ENCODE assay signal across 14 cellular contexts in genomic region chr11:86124251-86125233, GRCh38. TPM values are rescaled to one million over a fixed set of nuclear protein-coding genes. Genes with fewer than 3 reads are reported as not detected.
DNase-seq lines count a peak whose midpoint lies in the region; ATAC-seq, FAIRE-seq and TF ChIP-seq lines count a peak whose summit lies in the region.
"Had no signal": no experiment of that assay in that cellular context is flagged by ENCODE, and none has a peak within 500 bp of the region (broad histone marks: within the 10 kb centered on the region; RNA-seq: fewer than 3 reads in every experiment).

No MANE protein-coding gene starts in this region.

- no peak overlapping the region for H3K9ac ChIP-seq in HepG2 (ENCODE audit: insufficient read depth, low read depth, low read length)

- DNase-seq in HepG2 (ENCODE audit: low spot score) (peak; percentile 76), right lobe of liver (no peak), aorta (no peak), AG20443 (ENCODE audit: low spot score) (no peak)
- DNase-seq in activated effector memory CD4-positive, alpha-beta T cell treated with Interleukin-2 at 50 U/mL for 16 hours: no peak
- no peak for DNase-seq in stimulated activated naive CD4-positive, alpha-beta T cell (lab: John Stamatoyannopoulos, UW)
- DNase-seq: activated CD4-positive, alpha-beta T cell treated with anti-CD3 and anti-CD28 coated beads for 48 hours; cerebellar nuclear complex; hypothalamus; left ventricle myocardium superior; SW 1271 had no signal

- H3K27me3 ChIP-seq in HepG2 (ENCODE audit: control insufficient read depth in 1 of 2, insufficient read depth in 2 of 2, low read length in 2 of 2) (no peaks in the 10 kb centered on the region), right lobe of liver (no peaks in the 10 kb centered on the region), aorta (ENCODE audit: control insufficient read depth in 1 of 2, insufficient read depth in 2 of 2, low read length in 1 of 2) (no peaks in the 10 kb centered on the region)

- no peak overlapping the region for H3K27ac ChIP-seq in HepG2 (ENCODE audit: extremely low read length, insufficient read depth, low read length)
- no peak overlapping the region for H3K27ac ChIP-seq in right lobe of liver
- H3K27ac ChIP-seq in aorta (ENCODE audit: low read depth in 1 of 2, low read length in 2 of 2): peak overlapping the region; percentile 43 to 44

- peak; percentile 94 for ATAC-seq in HepG2
- no peak for ATAC-seq in right lobe of liver
- peak; percentile 59 for ATAC-seq in HG02642 (IDR thresholded peaks at IDR 0.05; ENCODE audit: poor library complexity, unreplicated experiment)
- peak; percentile 65 for ATAC-seq in HG03565 (IDR thresholded peaks at IDR 0.05; ENCODE audit: unreplicated experiment)
- ATAC-seq in aorta (ENCODE audit: low FRiP score): no peak
- ATAC-seq: left ventricle myocardium superior had no signal

- intact Hi-C loops in HepG2 (cut with micrococcal nuclease; ENCODE audit: unreplicated experiment): no loop called here
- intact Hi-C loops in right lobe of liver (cut with DNase I): no loop called here
- intact Hi-C loops in aorta (cut with DNase I): no loop called here

- TF ChIP-seq CTCF in HepG2 (CRISPR knock-in tag; IDR thresholded peaks at IDR 0.05) (no peak), right lobe of liver (IDR thresholded peaks at IDR 0.05) (no peak)

- no peaks in the 10 kb centered on the region for H4K20me1 ChIP-seq in HepG2 (ENCODE audit: insufficient read depth, low read length)

- peak; percentile 60 for FAIRE-seq in HepG2 (lab: Jason Lieb, UNC)
- FAIRE-seq: D721Med had no signal

- in situ Hi-C loops in HepG2 (cut with HindIII; ENCODE audit: extremely low pct_ligation_motif_present, low pct_unique_long_range_greater_than_20kb): no loop called here

- no peak for TF ChIP-seq RAD21 in HepG2 (CRISPR knock-in tag; IDR thresholded peaks at IDR 0.05)

- POLR2A ChIA-PET in HepG2 (lab: Yijun Ruan, JAX): no interaction called here

- H3K4me1 ChIP-seq in HepG2 (ENCODE audit: insufficient read depth, low read length) (peaks cover 44% of the 10 kb centered on the region), right lobe of liver (peaks cover 0 to 9% (median 0%) of the 10 kb centered on the region in 4 donors), aorta (ENCODE audit: control insufficient read depth in 1 of 2, insufficient read depth in 2 of 2, low read length in 2 of 2) (peaks cover 3 to 4% of the 10 kb centered on the region in 2 donors)

- H3K4me3 ChIP-seq in HepG2 (replicated peaks in 1 of 3; ENCODE audit: insufficient read depth in 1 of 3, low read depth in 2 of 3, low read length in 3 of 3): no peak overlapping the region
- H3K4me3 ChIP-seq in right lobe of liver: no peak overlapping the region
- no peak overlapping the region for H3K4me3 ChIP-seq in aorta (ENCODE audit: low read length in 2 of 2)

- H3K9me3 ChIP-seq in HepG2 (ENCODE audit: low read length): no peaks in the 10 kb centered on the region
- no peaks in the 10 kb centered on the region for H3K9me3 ChIP-seq in right lobe of liver
- H3K9me3 ChIP-seq in aorta (ENCODE audit: control insufficient read depth, low read length): no peaks in the 10 kb centered on the region

- BruUV-seq in HepG2 (replicated peaks; lab: Mats Ljungman, UMichigan): no TSS peak

- H3K79me2 ChIP-seq in HepG2 (ENCODE audit: insufficient read depth, low read length): no peaks in the 10 kb centered on the region

- TF ChIP-seq EP300 in HepG2 (IDR thresholded peaks at IDR 0.05; ENCODE audit: low read depth in 2 of 2, low read length in 2 of 2) (peak in 1 of 2 experiments; percentile 63; a peak in 1 of 4 replicates), HepG2 (CRISPR knock-in tag; IDR thresholded peaks at IDR 0.05; ENCODE audit: borderline replicate concordance) (no peak)

- WGBS in HepG2 (ENCODE audit: low lambda C conversion rate): 29% methylated on average over 3 of the region's 3 CpGs
- 65% methylated on average over 3 of the region's 3 CpGs for WGBS in right lobe of liver (ENCODE audit: insufficient coverage, low coverage, low lambda C conversion rate, missing lambda C conversion rate)
- WGBS in aorta, 2 donors: 87 to 88% methylated on average over 3 of the region's 3 CpGs

- H3K4me2 ChIP-seq in HepG2 (ENCODE audit: low read depth, low read length): peak overlapping the region; percentile 28

- TF ChIP-seq POLR2A in HepG2 (IDR thresholded peaks at IDR 0.05; ENCODE audit: insufficient read depth in 1 of 2, low read depth in 2 of 2, low read length in 2 of 2): no peak
- no peak for TF ChIP-seq POLR2A in right lobe of liver (IDR thresholded peaks at IDR 0.05)

- no peak overlapping the region for H2AFZ ChIP-seq in HepG2 (ENCODE audit: low read length)

- H3K36me3 ChIP-seq in HepG2 (replicated peaks in 1 of 2; ENCODE audit: control insufficient read depth in 1 of 2, insufficient read depth in 2 of 2, low read length in 2 of 2) (no peaks in the 10 kb centered on the region), right lobe of liver (no peaks in the 10 kb centered on the region), aorta (ENCODE audit: control insufficient read depth in 1 of 2, insufficient read depth in 2 of 2, low read length in 1 of 2) (no peaks in the 10 kb centered on the region)

- CTCF ChIA-PET in HepG2 (lab: Yijun Ruan, JAX; ENCODE audit: low intra/inter-chr PET ratio, low total read pairs): no interaction called here

TF ChIP-seq in HepG2, 621 proteins besides CTCF, POLR2A, EP300 and RAD21 (continues in another document):
- TF ChIP-seq ZFP91 (CRISPR knock-in tag; IDR thresholded peaks at IDR 0.05; ENCODE audit: borderline replicate concordance) (no peak), TARDBP (CRISPR knock-in tag; IDR thresholded peaks at IDR 0.05) (peak; percentile 42; the same call in 1 of the 2 replicates), HDAC2 (CRISPR knock-in tag; IDR thresholded peaks at IDR 0.05) (peak; percentile 48; the same call in 1 of the 2 replicates), HOXD1 (CRISPR knock-in tag; IDR thresholded peaks at IDR 0.05) (0 out of 2 replicates have a peak, but pooled peaks have one; percentile 25)

RNA-seq across cellular contexts. Expression of gene PICALM, which starts 55.7 kb away (rescaled TPM):
- 97.6 and 122 TPM in 2 replicates for total RNA-seq in HepG2 (2016; rRNA removed; fragmentation: Illumina TruSeq; extraction: Trizol)
- 185 and 210 TPM in 2 replicates for total RNA-seq in HepG2 (2016; cell fraction: cytosol; rRNA removed; fragmentation: Illumina TruSeq; extraction: Trizol; ENCODE audit: low read depth)
- total RNA-seq in HepG2 (2016; cell fraction: insoluble cytoplasmic fraction; rRNA removed; fragmentation: Illumina TruSeq; extraction: Trizol): 99.5 and 114 TPM in 2 replicates
- total RNA-seq in HepG2 (2016; cell fraction: membrane; rRNA removed; fragmentation: Illumina TruSeq; extraction: Trizol): 78.0 and 99.1 TPM in 2 replicates
- total RNA-seq in HepG2 (2016; cell fraction: nucleus; rRNA removed; fragmentation: Illumina TruSeq; extraction: Trizol): 105 and 121 TPM in 2 replicates
- polyA plus RNA-seq in HepG2 (2011; rRNA removed): 148 and 154 TPM in 2 replicates
- polyA plus RNA-seq in HepG2 (2011; cell fraction: cytosol; rRNA removed): 71.2 and 106 TPM in 2 replicates
- polyA plus RNA-seq in HepG2 (2011; cell fraction: nucleus; rRNA removed): 84.2 and 123 TPM in 2 replicates
- 83.5 and 95.3 TPM in 2 replicates for polyA plus RNA-seq in HepG2 (2012)
- polyA plus RNA-seq in HepG2 (2016; cell fraction: cytosol; fragmentation: Illumina TruSeq; extraction: Trizol; ENCODE audit: low read depth): 4.3 and 4.7 TPM in 2 replicates
- polyA plus RNA-seq in HepG2 (2016; cell fraction: insoluble cytoplasmic fraction; fragmentation: Illumina TruSeq; extraction: Trizol; ENCODE audit: low read depth): 105 and 110 TPM in 2 replicates
- 15.5 and 17.4 TPM in 2 replicates for polyA plus RNA-seq in HepG2 (2016; cell fraction: membrane; fragmentation: Illumina TruSeq; extraction: Trizol; ENCODE audit: low read depth)
- 70.7 and 87.4 TPM in 2 replicates for polyA plus RNA-seq in HepG2 (2016; cell fraction: nucleus; fragmentation: Illumina TruSeq; extraction: Trizol; ENCODE audit: insufficient read depth, low read depth)
- polyA minus RNA-seq in HepG2 (2011; rRNA and poly(A)+ RNA removed; ENCODE audit: low replicate concordance): 247 and 783 TPM in 2 replicates
- polyA minus RNA-seq in HepG2 (2011; cell fraction: cytosol; rRNA and poly(A)+ RNA removed): 130 and 147 TPM in 2 replicates
- 306 and 365 TPM in 2 replicates for polyA minus RNA-seq in HepG2 (2011; cell fraction: nucleus; rRNA and poly(A)+ RNA removed)
- total RNA-seq in right lobe of liver: 100 to 1,000 TPM in 3 of 6 experiments, 10 to 100 TPM in 3; 84.1 to 137 (median 97.6) TPM
- total RNA-seq in aorta: 100 to 1,000 TPM; 306 to 486 TPM
- 100 to 1,000 TPM in 1 of 2 donors, 10 to 100 TPM in 1; 94.5 to 101 TPM for polyA plus RNA-seq in aorta

Comparison
In these comparisons a context has a peak if more than half of its experiments do, and no peak if none do; other contexts are left out.
1. ATAC-seq: peak in HepG2 (single experiment), HG02642 (single experiment) and HG03565 (single experiment); none in right lobe of liver (0 of 4) and aorta (single experiment).
2. H3K27ac ChIP-seq: peak in aorta (2 of 2); none in HepG2 (single experiment) and right lobe of liver (0 of 3).